Comparison of ENCODE assay signal across 9 cellular contexts in genomic region chr22:39997939-39998726, GRCh38. TPM values are rescaled to one million over a fixed set of nuclear protein-coding genes. Genes with fewer than 3 reads are reported as not detected.
DNase-seq lines count a peak whose midpoint lies in the region; ATAC-seq and TF ChIP-seq lines count a peak whose summit lies in the region.
"Had no signal": no experiment of that assay in that cellular context is flagged by ENCODE, and none has a peak within 500 bp of the region (broad histone marks: within the 10 kb centered on the region; RNA-seq: fewer than 3 reads in every experiment).

No MANE protein-coding gene starts in this region.

- H3K27me3 Mint-ChIP-seq in T-cell: peaks cover 3 to 36% of the 10 kb centered on the region in 2 donors

- peaks cover 0 to 82% (median 44%) of the 10 kb centered on the region in 4 donors for H3K4me1 ChIP-seq in tibial nerve

- no peak overlapping the region for H3K4me3 ChIP-seq in tibial nerve

- TF ChIP-seq EP300 in tibial nerve (IDR thresholded peaks at IDR 0.05): peak in 1 of 2 donors; percentile 66

- 53 to 60% methylated on average over 11 of the region's 11 CpGs for WGBS in tibial nerve, 2 donors

- no peak overlapping the region for H3K27ac Mint-ChIP-seq in T-cell

- no peaks in the 10 kb centered on the region for H3K36me3 ChIP-seq in tibial nerve

- H3K4me3 Mint-ChIP-seq in T-cell: no peak overlapping the region

- H3K27me3 ChIP-seq in tibial nerve: peaks cover 0 to 13% of the 10 kb centered on the region in 2 donors

- peak; percentile 48 for DNase-seq in NCI-H2171 treated with DMSO at 0.1 percent for 48 hours (lab: John Stamatoyannopoulos, UW)
- DNase-seq in NCI-H2171 (lab: John Stamatoyannopoulos, UW): no peak
- peak; percentile 90 for DNase-seq in RPMI7951 (ENCODE audit: low read depth)
- peak; percentile 69 for DNase-seq in left ventricle myocardium superior
- no peak for DNase-seq in tibial nerve (ENCODE audit: low spot score in 2 of 2)
- no peak for DNase-seq in T-cell
- DNase-seq: foreskin melanocyte had no signal

- H3K27ac ChIP-seq in tibial nerve: peak overlapping the region; percentile 87 to 97 (median 94)

- peaks cover 7 to 14% (median 11%) of the 10 kb centered on the region in 3 donors for H3K4me1 Mint-ChIP-seq in T-cell

- H3K9me3 ChIP-seq in tibial nerve: no peaks in the 10 kb centered on the region

- ATAC-seq in left ventricle myocardium superior: peak; percentile 68
- no peak for ATAC-seq in HG03175 (IDR thresholded peaks at IDR 0.05; ENCODE audit: unreplicated experiment)
- no peak for ATAC-seq in GM21528 (IDR thresholded peaks at IDR 0.05; ENCODE audit: low FRiP score, unreplicated experiment)
- no peak for ATAC-seq in T-cell (replicated peaks in 1 of 4)

- no peak for TF ChIP-seq CTCF in tibial nerve (IDR thresholded peaks at IDR 0.05)

- intact Hi-C loops in left ventricle myocardium superior (cut with micrococcal nuclease): no loop called here

- CTCF ChIA-PET in T-cell (lab: Charles Lee): no interaction called here

- no peaks in the 10 kb centered on the region for H3K9me3 Mint-ChIP-seq in T-cell

- no peaks in the 10 kb centered on the region for H3K36me3 Mint-ChIP-seq in T-cell

- POLR2A ChIA-PET in T-cell (lab: Charles Lee): interaction anchor here in 1 of 2 donors (0.6 kb wide), 1 partner anchor 74 kb away, joined by 4 read pairs; no protein-coding TSS in a partner anchor

- TF ChIP-seq POLR2A in tibial nerve (IDR thresholded peaks at IDR 0.05): no peak

RNA-seq across cellular contexts. Expression of gene FAM83F, which starts 3.4 kb away (rescaled TPM):
- total RNA-seq in RPMI7951 (2014; rRNA removed; shearing (Covaris generic)): 0.10 TPM in 1 of 2 replicates, not detected in the other
- 5.2 TPM for total RNA-seq in left ventricle myocardium superior
- total RNA-seq in tibial nerve: 10 to 100 TPM in 2 of 4 donors, 1 to 10 TPM in 2; 8.2 to 11.2 (median 9.8) TPM
- total RNA-seq in T-cell: 1 to 10 TPM in 2 of 5 donors, under 1 TPM in 3; 0.26 to 4.9 (median 0.79) TPM

RNA-seq across cellular contexts. Expression of gene TMA7B, which starts 37.9 kb away (rescaled TPM):
- total RNA-seq in RPMI7951 (2014; rRNA removed; shearing (Covaris generic)): 0.20 and 0.24 TPM in 2 replicates
- not detected for total RNA-seq in left ventricle myocardium superior
- total RNA-seq in tibial nerve: not detected
- total RNA-seq in T-cell: 10 to 100 TPM in 2 of 5 donors, 1 to 10 TPM in 3; 7.8 to 18.9 (median 9.0) TPM

Comparison
In these comparisons a context has a peak if more than half of its experiments do, and no peak if none do; other contexts are left out.
1. DNase-seq: peak in NCI-H2171 treated with DMSO at 0.1 percent for 48 hours (single experiment), RPMI7951 (single experiment) and left ventricle myocardium superior (single experiment); none in NCI-H2171 (single experiment), tibial nerve (0 of 2) and T-cell (0 of 34).